ENCODE assay signal across 35 cellular contexts in genomic region chr5:120869831-120870230, GRCh38.
"Had no signal": no experiment of that assay in that cellular context is flagged by ENCODE, and none has a peak within 500 bp of the region (broad histone marks: within the 10 kb centered on the region; RNA-seq: fewer than 3 reads in every experiment).

No MANE protein-coding gene starts in this region.

- H3K4me3 ChIP-seq: MG63 had no signal

- H3K9ac ChIP-seq: KMS-11 had no signal

- H3K27me3 ChIP-seq: MG63 had no signal

- H3K27ac ChIP-seq: KMS-11 had no signal

- DNase-seq: Karpas-422, Kasumi-1, MG63, MM.1S, MV-4-11, NCI-H1048, NCI-H1092, NCI-H1092 treated with DMSO at 0.1 percent for 48 hours, NCI-H1105, NCI-H1105 treated with DMSO at 0.1 percent for 48 hours, NCI-H1417, NCI-H1417 treated with DMSO at 0.1 percent for 48 hours, NCI-H1436, NCI-H1436 treated with DMSO at 0.1 percent for 48 hours, NCI-H146, NCI-H1694, NCI-H1694 treated with DMSO at 0.1 percent for 48 hours, NCI-H187, NCI-H187 treated with DMSO at 0.1 percent for 48 hours, NCI-H1930, NCI-H2029, NCI-H2029 treated with DMSO at 0.1 percent for 48 hours, NCI-H2081, NCI-H2081 treated with DMSO at 0.1 percent for 48 hours, NCI-H2107, NCI-H2171, NCI-H2171 treated with DMSO at 0.1 percent for 48 hours, NCI-H2227 treated with DMSO at 0.1 percent for 48 hours, NCI-H226, NCI-H345, NCI-H446, NCI-H446 treated with DMSO at 0.1 percent for 48 hours, NCI-H510A, NCI-H510A treated with DMSO at 0.1 percent for 48 hours had no signal

- H3K9me3 ChIP-seq: MG63 had no signal

- H3K36me3 ChIP-seq: MG63 had no signal

- H3K4me2 ChIP-seq: KMS-11 had no signal
